22 cellular contexts compared by ENCODE assay signal in genomic region chr2:240296104-240296406, GRCh38.
DNase-seq lines count a peak whose midpoint lies in the region; ATAC-seq and TF ChIP-seq lines count a peak whose summit lies in the region.
"Had no signal": no experiment of that assay in that cellular context is flagged by ENCODE, and none has a peak within 500 bp of the region (broad histone marks: within the 10 kb centered on the region; RNA-seq: fewer than 3 reads in every experiment).

No MANE protein-coding gene starts in this region.

- H3K27me3 ChIP-seq in esophagus muscularis mucosa = peaks cover 0 to 8% (median 0%) of the 10 kb centered on the region in 4 donors
- no peaks in the 10 kb centered on the region for H3K27me3 ChIP-seq in stomach
- H3K27me3 ChIP-seq: BLaER1, SJSA1 had no signal

- no peak overlapping the region for H3K4me3 Mint-ChIP-seq in activated naive CD4-positive, alpha-beta T cell treated with anti-CD3 and anti-CD28 coated beads, Interleukin-2, amount 50 U/mL, for 24 hours
- no peak overlapping the region for H3K4me3 Mint-ChIP-seq in WTC11

- no peak for TF ChIP-seq POLR2A in esophagus muscularis mucosa (IDR thresholded peaks at IDR 0.05; ENCODE audit: low read depth)
- TF ChIP-seq POLR2A in stomach (IDR thresholded peaks at IDR 0.05) = no peak

- TF ChIP-seq RAD21 in Ishikawa (IDR thresholded peaks at IDR 0.05; ENCODE audit: low read depth) = no peak

- H3K36me3 ChIP-seq in esophagus muscularis mucosa = no peaks in the 10 kb centered on the region
- H3K36me3 ChIP-seq in stomach = no peaks in the 10 kb centered on the region
- H3K36me3 ChIP-seq: BLaER1, SJSA1 had no signal

- POLR2A ChIA-PET in WTC11 (lab: Charles Lee) = no interaction called here

- no peak for DNase-seq in activated naive CD4-positive, alpha-beta T cell treated with anti-CD3 and anti-CD28 coated beads, Interleukin-2, amount 50 U/mL, for 16 hours
- DNase-seq in esophagus muscularis mucosa (ENCODE audit: extremely low spot score) (peak; percentile 62), stomach (peak; percentile 15), GM19238 (ENCODE audit: insufficient read length, low spot score) (no peak), WTC11 (ENCODE audit: low spot score) (no peak), GM13977 (ENCODE audit: low spot score) (no peak)
- DNase-seq: CD4-positive, CD25-positive, alpha-beta regulatory T cell; DMS153; GOT3; Karpas-422; NCI-H1092; NCI-H1417 treated with DMSO at 0.1 percent for 48 hours; NCI-H1694 treated with DMSO at 0.1 percent for 48 hours; NCI-H2081; NCI-H524; NCI-H774; Right ventricle myocardium superior; RPMI8226 had no signal

- no peak overlapping the region for H3K27ac ChIP-seq in esophagus muscularis mucosa (replicated peaks in 1 of 4)
- H3K27ac ChIP-seq in stomach = no peak overlapping the region
- H3K27ac ChIP-seq: BLaER1, SJSA1 had no signal

- H3K27ac Mint-ChIP-seq in activated naive CD4-positive, alpha-beta T cell treated with anti-CD3 and anti-CD28 coated beads, Interleukin-2, amount 50 U/mL, for 24 hours = peak overlapping the region; percentile 32
- H3K27ac Mint-ChIP-seq in WTC11 = no peak overlapping the region; the same call in 1 of the 2 replicates
- H3K27ac Mint-ChIP-seq: CD4-positive, CD25-positive, alpha-beta regulatory T cell had no signal

- no peaks in the 10 kb centered on the region for H3K9me3 ChIP-seq in esophagus muscularis mucosa
- no peaks in the 10 kb centered on the region for H3K9me3 ChIP-seq in stomach
- H3K9me3 ChIP-seq: BLaER1, SJSA1 had no signal

- CTCF ChIA-PET in WTC11 (lab: Charles Lee) = interaction anchor here (0.8 kb wide), 1 partner anchor 63 kb away, joined by 3 read pairs; no protein-coding TSS in a partner anchor

- ATAC-seq in WTC11 = no peak

- TF ChIP-seq EP300 in Ishikawa (IDR thresholded peaks at IDR 0.05; ENCODE audit: borderline replicate concordance) (peak; percentile 83), esophagus muscularis mucosa (IDR thresholded peaks at IDR 0.05) (no peak), stomach (IDR thresholded peaks at IDR 0.05) (no peak)

- in situ Hi-C loops in GM13977 (cut with MboI; ENCODE audit: low pct_unique_long_range_greater_than_20kb, low sequenced_read_pairs, unreplicated experiment) = no loop called here

- H3K4me1 Mint-ChIP-seq in activated naive CD4-positive, alpha-beta T cell treated with anti-CD3 and anti-CD28 coated beads, Interleukin-2, amount 50 U/mL, for 24 hours = no peaks in the 10 kb centered on the region
- H3K4me1 Mint-ChIP-seq in WTC11 = peaks cover 20% of the 10 kb centered on the region
- H3K4me1 Mint-ChIP-seq: CD4-positive, CD25-positive, alpha-beta regulatory T cell had no signal

- H3K9me3 Mint-ChIP-seq in activated naive CD4-positive, alpha-beta T cell treated with anti-CD3 and anti-CD28 coated beads, Interleukin-2, amount 50 U/mL, for 24 hours = no peaks in the 10 kb centered on the region
- H3K9me3 Mint-ChIP-seq in WTC11 = no peaks in the 10 kb centered on the region
- H3K9me3 Mint-ChIP-seq: CD4-positive, CD25-positive, alpha-beta regulatory T cell had no signal

- intact Hi-C loops in esophagus muscularis mucosa (cut with DNase I) (no loop called here), stomach (cut with DNase I; ENCODE audit: low total_unique reads) (no loop called here)

- TF ChIP-seq CTCF in esophagus muscularis mucosa (IDR thresholded peaks at IDR 0.05) (no peak), stomach (IDR thresholded peaks at IDR 0.05) (no peak), WTC11 (IDR thresholded peaks at IDR 0.05) (no peak), GM13977 (IDR thresholded peaks at IDR 0.05; ENCODE audit: extremely low read depth, insufficient read depth, missing control alignments) (no peak)

- no peaks in the 10 kb centered on the region for H3K27me3 Mint-ChIP-seq in activated naive CD4-positive, alpha-beta T cell treated with anti-CD3 and anti-CD28 coated beads, Interleukin-2, amount 50 U/mL, for 24 hours
- no peaks in the 10 kb centered on the region for H3K27me3 Mint-ChIP-seq in WTC11 (ENCODE audit: low read depth)
- H3K27me3 Mint-ChIP-seq: CD4-positive, CD25-positive, alpha-beta regulatory T cell had no signal

- H3K4me1 ChIP-seq in esophagus muscularis mucosa = peaks cover 0 to 18% (median 0%) of the 10 kb centered on the region in 4 donors
- no peaks in the 10 kb centered on the region for H3K4me1 ChIP-seq in stomach
- H3K4me1 ChIP-seq: SJSA1 had no signal

- no peak overlapping the region for H3K4me3 ChIP-seq in esophagus muscularis mucosa
- H3K4me3 ChIP-seq in stomach = no peak overlapping the region
- H3K4me3 ChIP-seq: BLaER1, SJSA1 had no signal

- no peaks in the 10 kb centered on the region for H3K36me3 Mint-ChIP-seq in activated naive CD4-positive, alpha-beta T cell treated with anti-CD3 and anti-CD28 coated beads, Interleukin-2, amount 50 U/mL, for 24 hours
- no peaks in the 10 kb centered on the region for H3K36me3 Mint-ChIP-seq in WTC11
- H3K36me3 Mint-ChIP-seq: CD4-positive, CD25-positive, alpha-beta regulatory T cell had no signal

- WGBS in esophagus muscularis mucosa = 82% methylated on average over 10 of the region's 11 CpGs
- WGBS in stomach, 5 donors = 71 to 82% (median 74%) methylated on average over 11 of the region's 11 CpGs

TF ChIP-seq in Ishikawa, 13 proteins besides CTCF, POLR2A, EP300 and RAD21:
- TF ChIP-seq TEAD4 (IDR thresholded peaks at IDR 0.05) = peak; percentile 6; the same call in 1 of the 2 replicates
- TF ChIP-seq FOXM1 (IDR thresholded peaks at IDR 0.05; ENCODE audit: borderline replicate concordance, low read depth) = peak; percentile 86; the same call in 1 of the 2 replicates
- TF ChIP-seq NFIC (IDR thresholded peaks at IDR 0.05) = peak; percentile 82; the same call in 1 of the 2 replicates
- peak; percentile 56; the same call in 1 of the 2 replicates for TF ChIP-seq EGR1 (IDR thresholded peaks at IDR 0.05)
- TF ChIP-seq CEBPB (IDR thresholded peaks at IDR 0.05) = no peak
- TF ChIP-seq YY1 (IDR thresholded peaks at IDR 0.05; ENCODE audit: low read depth) = no peak
- TF ChIP-seq TCF12 (IDR thresholded peaks at IDR 0.05; ENCODE audit: low read depth) = peak; percentile 87; the same call in 1 of the 2 replicates

TF ChIP-seq in WTC11, 78 proteins besides CTCF, POLR2A, EP300 and RAD21:
- TF ChIP-seq ZSCAN18 (CRISPR knock-in tag; IDR thresholded peaks at IDR 0.05) (no peak), E2F1 (CRISPR knock-in tag; IDR thresholded peaks at IDR 0.05) (no peak), ATF1 (CRISPR knock-in tag; IDR thresholded peaks at IDR 0.05) (no peak), MLX (CRISPR knock-in tag; IDR thresholded peaks at IDR 0.05) (no peak), ZNF396 (CRISPR knock-in tag; IDR thresholded peaks at IDR 0.05; ENCODE audit: borderline replicate concordance) (no peak), ZNF671 (CRISPR knock-in tag; IDR thresholded peaks at IDR 0.05) (no peak), CBFB (CRISPR knock-in tag; IDR thresholded peaks at IDR 0.05; ENCODE audit: low read depth) (no peak), EMX1 (CRISPR knock-in tag; IDR thresholded peaks at IDR 0.05) (no peak), ZNF423 (CRISPR knock-in tag; IDR thresholded peaks at IDR 0.05) (no peak), ZBTB21 (CRISPR knock-in tag; IDR thresholded peaks at IDR 0.05; ENCODE audit: borderline replicate concordance) (no peak), PRRX2 (CRISPR knock-in tag; IDR thresholded peaks at IDR 0.05) (no peak)

Comparison
In these comparisons a context has a peak if more than half of its experiments do, and no peak if none do; other contexts are left out.
1. DNase-seq: peak in esophagus muscularis mucosa (single experiment) and stomach (single experiment); none in activated naive CD4-positive, alpha-beta T cell treated with anti-CD3 and anti-CD28 coated beads, Interleukin-2, amount 50 U/mL, for 16 hours (single experiment), GM19238 (single experiment), WTC11 (single experiment) and GM13977 (single experiment).